1 cellular context compared by ENCODE assay signal in genomic region chr6:107988570-107988969, GRCh38.
A peak's percentile ranks its signal among the peaks of the same experiment; 100 is the strongest.
TF ChIP-seq lines count a peak whose summit lies in the region.

No MANE protein-coding gene starts in this region.

TF ChIP-seq in GM23338, 12 proteins besides CTCF, POLR2A, EP300 and RAD21 (continued from another document):
- peak; percentile 85; the same call in 1 of the 2 replicates for TF ChIP-seq ZNF462 (CRISPR knock-in tag; IDR thresholded peaks at IDR 0.05)
